18 cellular contexts compared by ENCODE assay signal in genomic region chr1:102640872-102641271, GRCh38.
A peak's percentile ranks its signal among the peaks of the same experiment; 100 is the strongest.
DNase-seq lines count a peak whose midpoint lies in the region; TF ChIP-seq lines count a peak whose summit lies in the region.
"Had no signal": no experiment of that assay in that cellular context is flagged by ENCODE, and none has a peak within 500 bp of the region (broad histone marks: within the 10 kb centered on the region; RNA-seq: fewer than 3 reads in every experiment).

No MANE protein-coding gene starts in this region.

- CTCF ChIA-PET in SK-N-SH (lab: Yijun Ruan, JAX): interaction anchor here (0.5 to 1.0 kb wide), 4 partner anchors 8 to 355 kb away, joined by 3 to 5 read pairs (median 3); no protein-coding TSS in a partner anchor

- no peaks in the 10 kb centered on the region for H3K4me1 ChIP-seq in SK-N-SH (ENCODE audit: control insufficient read depth in 1 of 2, insufficient read depth in 2 of 2, low read depth in 1 of 2, low read length in 1 of 2)
- H3K4me1 ChIP-seq: A549, BLaER1, HAP-1 had no signal

- no peak overlapping the region for H3K9ac ChIP-seq in SK-N-SH
- H3K9ac ChIP-seq: BLaER1, GM23248 had no signal

- no peaks in the 10 kb centered on the region for H3K36me3 ChIP-seq in SK-N-SH (replicated peaks in 1 of 2; ENCODE audit: control insufficient read depth in 1 of 2, insufficient read depth in 2 of 2, low read length in 1 of 2)
- H3K36me3 ChIP-seq: BLaER1, HAP-1 had no signal

- TF ChIP-seq CTCF in SK-N-SH (IDR thresholded peaks at IDR 0.05): no peak

- no peak overlapping the region for H2AFZ ChIP-seq in SK-N-SH (ENCODE audit: low read depth)
- H2AFZ ChIP-seq: GM23248 had no signal

- POLR2A ChIA-PET in SK-N-SH (lab: Yijun Ruan, JAX): no interaction called here

- DNase-seq in NCI-H526 (lab: John Stamatoyannopoulos, UW) (peak; percentile 5 to 13), NCI-H526 treated with DMSO at 0.1 percent for 48 hours (lab: John Stamatoyannopoulos, UW) (no peak), SK-N-SH (no peak), astrocyte of the hippocampus (ENCODE audit: low read depth, low spot score) (peak; percentile 2), NOMO-1 treated with dmso at 0.1 percent for 144 hours (lab: John Stamatoyannopoulos, UW; ENCODE audit: unreplicated experiment) (no peak), NCI-H748 (lab: John Stamatoyannopoulos, UW; ENCODE audit: unreplicated experiment) (no peak), dermis blood vessel endothelial cell (no peak)
- no peak for DNase-seq in stimulated activated CD4-positive, alpha-beta T cell treated with anti-CD3 and anti-CD28 coated beads, Interleukin-2, amount 100 ng/mL, for 48 hours
- DNase-seq: CD4-positive, alpha-beta memory T cell; DMS153; DMS79; GM23248; IMR-90 had no signal

- WGBS in SK-N-SH (ENCODE audit: low lambda C conversion rate): 6% methylated on average over 1 of the region's 1 CpG

- H3K27me3 ChIP-seq in SK-N-SH (ENCODE audit: insufficient read depth): no peaks in the 10 kb centered on the region
- H3K27me3 ChIP-seq: BLaER1 had no signal

- no peak overlapping the region for H3K4me3 ChIP-seq in SK-N-SH (ENCODE audit: low read depth in 2 of 2, low read length in 1 of 2)
- H3K4me3 ChIP-seq: A549, BLaER1, GM23248, HAP-1, K562 had no signal

- no peak overlapping the region for H3K27ac ChIP-seq in SK-N-SH (ENCODE audit: low read depth in 2 of 2, low read length in 1 of 2)
- H3K27ac ChIP-seq: 22Rv1, A549, BLaER1, GM23248 had no signal

- H3K9me3 ChIP-seq in SK-N-SH: no peaks in the 10 kb centered on the region
- H3K9me3 ChIP-seq: A549, BLaER1, HAP-1 had no signal

- H3K9me2 ChIP-seq in SK-N-SH: no peaks in the 10 kb centered on the region

- H3F3A ChIP-seq in SK-N-SH (replicated peaks; ENCODE audit: insufficient read depth): no peaks in the 10 kb centered on the region

- peak in 1 of 2 experiments; percentile 31; a peak in 1 of 4 replicates for TF ChIP-seq EP300 in SK-N-SH (IDR thresholded peaks at IDR 0.05; ENCODE audit: borderline replicate concordance in 1 of 2, low read depth in 1 of 2, low read length in 1 of 2)

- no peak for TF ChIP-seq RAD21 in SK-N-SH (IDR thresholded peaks at IDR 0.05; ENCODE audit: low read length)

- no peak overlapping the region for H3K4me2 ChIP-seq in SK-N-SH
- H3K4me2 ChIP-seq: A549, BLaER1 had no signal

- H3K79me2 ChIP-seq in SK-N-SH (ENCODE audit: insufficient read depth): no peaks in the 10 kb centered on the region

- no peaks in the 10 kb centered on the region for H4K20me1 ChIP-seq in SK-N-SH (ENCODE audit: insufficient read depth)
- H4K20me1 ChIP-seq: BLaER1 had no signal

TF ChIP-seq in SK-N-SH, 30 proteins besides CTCF, POLR2A, EP300 and RAD21:
- TF ChIP-seq PBX3 (IDR thresholded peaks at IDR 0.05) (peak; percentile 37), REST (IDR thresholded peaks at IDR 0.05; ENCODE audit: low read depth, low read length) (no peak), TCF12 (IDR thresholded peaks at IDR 0.05) (peak; percentile 52; the same call in 1 of the 2 replicates), SMC3 (IDR thresholded peaks at IDR 0.05; ENCODE audit: low read depth, low read length) (no peak), JUND (IDR thresholded peaks at IDR 0.05) (0 out of 2 replicates have a peak, but pooled peaks have one; percentile 24), MAX (IDR thresholded peaks at IDR 0.05; ENCODE audit: low read depth) (no peak), YY1 (IDR thresholded peaks at IDR 0.05; ENCODE audit: low read depth) (no peak)

Comparison
In these comparisons a context has a peak if more than half of its experiments do, and no peak if none do; other contexts are left out.
1. DNase-seq: peak in NCI-H526 (2 of 2) and astrocyte of the hippocampus (single experiment); none in NCI-H526 treated with DMSO at 0.1 percent for 48 hours (single experiment), SK-N-SH (single experiment), NOMO-1 treated with dmso at 0.1 percent for 144 hours (single experiment), NCI-H748 (single experiment), stimulated activated CD4-positive, alpha-beta T cell treated with anti-CD3 and anti-CD28 coated beads, Interleukin-2, amount 100 ng/mL, for 48 hours (0 of 2) and dermis blood vessel endothelial cell (single experiment).